ENCODE assay signal across 1 cellular context in the genomic region with DNA sequence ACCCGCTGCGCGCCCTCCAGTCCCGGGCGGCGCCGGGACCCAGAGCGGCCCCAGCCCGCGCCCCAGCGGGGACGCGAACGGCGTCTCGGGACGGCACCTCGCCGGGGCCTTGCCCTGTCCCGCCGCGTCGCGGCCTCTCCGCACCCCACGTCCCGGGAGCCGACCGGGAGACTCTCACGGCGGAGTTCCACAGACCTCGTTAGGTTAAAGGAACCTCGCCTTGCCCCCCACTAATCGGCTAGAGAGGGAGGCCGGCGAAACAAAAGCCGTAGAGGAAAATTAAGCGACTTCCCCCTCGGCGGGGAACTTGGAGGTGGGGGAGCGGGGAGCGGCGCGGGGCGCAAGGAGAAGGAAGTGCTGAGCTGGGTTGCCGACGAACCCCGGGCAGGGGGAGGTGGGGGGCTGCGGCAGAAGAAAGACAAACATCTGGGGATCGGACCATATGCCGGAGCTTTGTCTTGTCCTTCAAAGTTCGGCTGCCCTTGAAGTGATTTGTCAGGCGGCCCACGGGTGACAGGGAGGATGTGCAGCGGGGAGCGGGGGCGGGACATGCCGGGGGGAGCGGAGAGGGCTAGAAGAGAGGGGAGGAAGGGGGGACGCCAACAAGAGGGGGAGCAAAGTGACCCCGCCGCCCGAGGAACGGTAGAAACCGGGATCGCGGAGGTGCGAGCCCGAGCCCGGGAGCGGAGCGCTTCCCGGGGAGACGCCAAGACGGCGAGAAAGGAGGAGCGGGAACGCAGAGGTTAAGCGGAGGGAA.
TF ChIP-seq lines count a peak whose summit lies in the region.

No MANE protein-coding gene starts in this region.

TF ChIP-seq in H1, 55 proteins besides CTCF, POLR2A, EP300 and RAD21 (continued from another document):
- no peak for TF ChIP-seq E2F6 (IDR thresholded peaks at IDR 0.05)
